1 cellular context compared by ENCODE assay signal in genomic region chrX:154436290-154436596, GRCh38.
TF ChIP-seq lines count a peak whose summit lies in the region.

No MANE protein-coding gene starts in this region.

TF ChIP-seq in WTC11, 78 proteins besides CTCF, POLR2A, EP300 and RAD21 (continued from another document):
- TF ChIP-seq ZNF532 (CRISPR knock-in tag; IDR thresholded peaks at IDR 0.05; ENCODE audit: borderline replicate concordance), result no peak
- TF ChIP-seq ZNF423 (CRISPR knock-in tag; IDR thresholded peaks at IDR 0.05), result no peak
- TF ChIP-seq, protein P1, sequence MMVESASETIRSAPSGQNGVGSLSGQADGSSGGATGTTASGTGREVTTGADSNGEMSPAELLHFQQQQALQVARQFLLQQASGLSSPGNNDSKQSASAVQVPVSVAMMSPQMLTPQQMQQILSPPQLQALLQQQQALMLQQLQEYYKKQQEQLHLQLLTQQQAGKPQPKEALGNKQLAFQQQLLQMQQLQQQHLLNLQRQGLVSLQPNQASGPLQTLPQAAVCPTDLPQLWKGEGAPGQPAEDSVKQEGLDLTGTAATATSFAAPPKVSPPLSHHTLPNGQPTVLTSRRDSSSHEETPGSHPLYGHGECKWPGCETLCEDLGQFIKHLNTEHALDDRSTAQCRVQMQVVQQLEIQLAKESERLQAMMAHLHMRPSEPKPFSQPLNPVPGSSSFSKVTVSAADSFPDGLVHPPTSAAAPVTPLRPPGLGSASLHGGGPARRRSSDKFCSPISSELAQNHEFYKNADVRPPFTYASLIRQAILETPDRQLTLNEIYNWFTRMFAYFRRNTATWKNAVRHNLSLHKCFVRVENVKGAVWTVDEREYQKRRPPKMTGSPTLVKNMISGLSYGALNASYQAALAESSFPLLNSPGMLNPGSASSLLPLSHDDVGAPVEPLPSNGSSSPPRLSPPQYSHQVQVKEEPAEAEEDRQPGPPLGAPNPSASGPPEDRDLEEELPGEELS (CRISPR knock-in tag; IDR thresholded peaks at IDR 0.05), result no peak
